ENCODE assay signal across 12 cellular contexts in the genomic region with DNA sequence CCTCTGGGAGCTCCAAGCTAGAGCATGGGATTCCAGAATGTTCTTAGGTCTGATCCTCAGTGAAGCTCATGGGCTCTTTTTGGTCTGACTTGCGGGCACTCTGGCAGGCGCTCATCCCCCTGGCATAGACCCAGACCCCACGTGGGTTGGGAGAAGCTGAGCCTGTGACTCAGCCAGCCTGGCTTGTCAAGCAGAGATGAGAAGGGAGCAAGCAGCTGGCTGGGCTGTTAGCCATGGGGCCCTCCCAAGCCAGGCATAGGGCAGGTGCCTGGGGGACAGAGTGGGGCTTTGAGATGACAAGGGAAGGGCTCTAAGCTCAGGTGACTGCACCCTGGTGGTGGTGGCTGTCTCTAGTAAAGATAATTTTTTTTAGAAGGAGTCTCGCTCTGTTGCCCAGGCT.
A peak's percentile ranks its signal among the peaks of the same experiment; 100 is the strongest.
DNase-seq lines count a peak whose midpoint lies in the region; ATAC-seq and TF ChIP-seq lines count a peak whose summit lies in the region.
"Had no signal": no experiment of that assay in that cellular context is flagged by ENCODE, and none has a peak within 500 bp of the region (broad histone marks: within the 10 kb centered on the region; RNA-seq: fewer than 3 reads in every experiment).

No MANE protein-coding gene starts in this region.

- H3K4me3 ChIP-seq in adrenal gland (no peak overlapping the region), kidney epithelial cell (ENCODE audit: low read depth, low read length) (no peak overlapping the region), tibial nerve (no peak overlapping the region)

- POLR2A ChIA-PET in GM10248 (lab: Yijun Ruan, JAX) = no interaction called here

- intact Hi-C loops in adrenal gland (cut with DNase I) = no loop called here

- TF ChIP-seq EP300 in tibial nerve (IDR thresholded peaks at IDR 0.05) = no peak

- no peak for TF ChIP-seq POLR2A in adrenal gland (IDR thresholded peaks at IDR 0.05)
- no peak for TF ChIP-seq POLR2A in tibial nerve (IDR thresholded peaks at IDR 0.05)

- H3K36me3 ChIP-seq in adrenal gland (replicated peaks in 1 of 2) = no peaks in the 10 kb centered on the region
- no peaks in the 10 kb centered on the region for H3K36me3 ChIP-seq in kidney epithelial cell (ENCODE audit: control insufficient read depth, insufficient read depth, low read length)
- H3K36me3 ChIP-seq in tibial nerve = no peaks in the 10 kb centered on the region

- TF ChIP-seq CTCF in adrenal gland (IDR thresholded peaks at IDR 0.05) (no peak), kidney epithelial cell (IDR thresholded peaks at IDR 0.05; ENCODE audit: insufficient read depth, low read length, poor library complexity, severe bottlenecking) (no peak), tibial nerve (IDR thresholded peaks at IDR 0.05) (no peak), GM10248 (IDR thresholded peaks at IDR 0.05; ENCODE audit: control extremely low read depth, extremely low read depth, low read depth, missing control alignments) (no peak)

- CTCF ChIA-PET in GM10248 (lab: Yijun Ruan, JAX) = interaction anchor here (2.0 kb wide), 1 partner anchor 27 kb away, joined by 4 read pairs; no protein-coding TSS in a partner anchor

- DNase-seq in ACHN = peak; percentile 89
- peak; percentile 28 for DNase-seq in HK-2 (ENCODE audit: unreplicated experiment)
- DNase-seq in adrenal gland = peak; percentile 58 to 90 (median 82)
- DNase-seq in kidney epithelial cell (ENCODE audit: low read depth) = peak; percentile 10
- DNase-seq in effector CD8-positive, alpha-beta T cell (lab: John Stamatoyannopoulos, UW) = no peak
- DNase-seq in tibial nerve (ENCODE audit: low spot score in 2 of 2) = no peak
- DNase-seq in GM10248 (ENCODE audit: extremely low spot score) = no peak
- DNase-seq: activated CD8-positive, alpha-beta memory T cell treated with anti-CD3 and anti-CD28 coated beads, Interleukin-2, amount 50 U/mL, for 4 hours; CD4-positive, CD25-positive, alpha-beta regulatory T cell; foreskin melanocyte; T-cell had no signal

- H3K4me1 ChIP-seq in adrenal gland (replicated peaks in 1 of 2) = no peaks in the 10 kb centered on the region
- no peaks in the 10 kb centered on the region for H3K4me1 ChIP-seq in tibial nerve

- in situ Hi-C loops in ACHN (cut with HindIII; ENCODE audit: low pct_ligation_motif_present, low pct_unique_long_range_greater_than_20kb, low sequenced_read_pairs) = no loop called here

- H3K27ac ChIP-seq in adrenal gland (no peak overlapping the region), tibial nerve (no peak overlapping the region)

- WGBS in adrenal gland, 4 donors = 37 to 56% (median 48%) methylated on average over 3 to 4 of the region's 4 CpGs
- WGBS in tibial nerve, 2 donors = 65 to 67% methylated on average over 4 of the region's 4 CpGs

- H3K27me3 ChIP-seq in adrenal gland (peaks cover 3% of the 10 kb centered on the region), kidney epithelial cell (ENCODE audit: control insufficient read depth, insufficient read depth, low read length) (peaks cover 13% of the 10 kb centered on the region), tibial nerve (no peaks in the 10 kb centered on the region)

- H3K9me3 ChIP-seq in adrenal gland (replicated peaks in 1 of 3) (no peaks in the 10 kb centered on the region), tibial nerve (no peaks in the 10 kb centered on the region)

- ATAC-seq in HG02610 (IDR thresholded peaks at IDR 0.05; ENCODE audit: unreplicated experiment) = no peak
- ATAC-seq: T-cell had no signal

Comparison
In these comparisons a context has a peak if more than half of its experiments do, and no peak if none do; other contexts are left out.
1. DNase-seq: peak in ACHN (single experiment), HK-2 (single experiment), adrenal gland (7 of 7) and kidney epithelial cell (single experiment); none in effector CD8-positive, alpha-beta T cell (single experiment), tibial nerve (0 of 2) and GM10248 (single experiment).